1 cellular context compared by ENCODE assay signal in the genomic region with DNA sequence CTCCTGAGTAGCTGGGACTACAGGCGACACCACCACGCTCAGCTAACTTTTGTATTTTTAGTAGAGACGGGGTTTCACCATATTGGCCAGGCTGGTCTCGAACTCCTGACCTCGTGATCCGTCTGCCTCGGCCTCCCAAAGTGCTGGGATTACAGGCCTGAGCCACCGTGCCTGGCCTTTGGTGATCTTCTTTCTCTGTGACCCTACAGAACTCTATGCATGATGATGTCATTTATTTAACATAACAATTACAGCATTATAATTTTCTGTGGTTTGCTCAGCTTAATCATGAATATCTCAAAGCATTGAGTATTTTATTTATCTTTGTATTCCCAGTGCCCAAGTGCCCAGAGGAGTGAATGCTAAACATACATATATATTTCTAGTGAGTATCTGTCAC. TPM values are rescaled to one million over a fixed set of nuclear protein-coding genes. Genes with fewer than 3 reads are reported as not detected.
"Had no signal": no experiment of that assay in that cellular context is flagged by ENCODE, and none has a peak within 500 bp of the region (broad histone marks: within the 10 kb centered on the region; RNA-seq: fewer than 3 reads in every experiment).

No MANE protein-coding gene starts in this region.

RNA-seq across cellular contexts. Expression of gene KLHL33, which starts 16.9 kb away (rescaled TPM):
- total RNA-seq: smooth muscle cell had no signal
